In genomic region chr18:59861963-59862819, GRCh38 we compare ENCODE assay signal across 12 cellular contexts. TPM values are rescaled to one million over a fixed set of nuclear protein-coding genes. Genes with fewer than 3 reads are reported as not detected.
A peak's percentile ranks its signal among the peaks of the same experiment; 100 is the strongest.
DNase-seq lines count a peak whose midpoint lies in the region; ATAC-seq and TF ChIP-seq lines count a peak whose summit lies in the region.
"Had no signal": no experiment of that assay in that cellular context is flagged by ENCODE, and none has a peak within 500 bp of the region (broad histone marks: within the 10 kb centered on the region; RNA-seq: fewer than 3 reads in every experiment).

No MANE protein-coding gene starts in this region.

- H3K4me3 ChIP-seq in esophagus (ENCODE audit: low read depth in 1 of 2, low read length in 2 of 2) (no peak overlapping the region), hepatocyte (no peak overlapping the region)
- H3K4me3 ChIP-seq: body of pancreas had no signal

- H3K4me1 Mint-ChIP-seq in immature natural killer cell: no peaks in the 10 kb centered on the region

- no peak for TF ChIP-seq CTCF in hepatocyte (IDR thresholded peaks at IDR 0.05; ENCODE audit: poor library complexity)

- ATAC-seq in GM18519 (IDR thresholded peaks at IDR 0.05; ENCODE audit: low FRiP score, unreplicated experiment): peak; percentile 81
- ATAC-seq in GM21717 (IDR thresholded peaks at IDR 0.05; ENCODE audit: unreplicated experiment): peak; percentile 84
- peak; percentile 87 for ATAC-seq in HG03432 (IDR thresholded peaks at IDR 0.05; ENCODE audit: unreplicated experiment)
- ATAC-seq: activated CD8-positive, alpha-beta T cell treated with anti-CD3 and anti-CD28 coated beads for 36 hours; body of pancreas had no signal

- no peak overlapping the region for H3K4me2 ChIP-seq in hepatocyte

- H3K9me2 ChIP-seq in hepatocyte (replicated peaks; ENCODE audit: insufficient read depth): no peaks in the 10 kb centered on the region

- 41 to 58% methylated on average over 7 of the region's 7 CpGs for WGBS in esophagus, 2 donors
- WGBS in hepatocyte (ENCODE audit: low lambda C conversion rate, missing lambda C conversion rate): 72% methylated on average over 7 of the region's 7 CpGs

- H3K36me3 ChIP-seq in esophagus (ENCODE audit: control insufficient read depth in 2 of 2, insufficient read depth in 2 of 2, low read length in 1 of 2) (no peaks in the 10 kb centered on the region), hepatocyte (replicated peaks; ENCODE audit: insufficient read depth, low read depth) (no peaks in the 10 kb centered on the region)

- H3K27me3 ChIP-seq in esophagus (ENCODE audit: control insufficient read depth in 1 of 2, insufficient read depth in 2 of 2, low read length in 2 of 2) (no peaks in the 10 kb centered on the region), hepatocyte (peaks cover 5% of the 10 kb centered on the region)
- H3K27me3 ChIP-seq: body of pancreas had no signal

- H3K79me2 ChIP-seq in hepatocyte: no peaks in the 10 kb centered on the region

- H2AFZ ChIP-seq in hepatocyte: no peak overlapping the region

- no peak overlapping the region for H3K4me3 Mint-ChIP-seq in immature natural killer cell
- H3K4me3 Mint-ChIP-seq: activated CD8-positive, alpha-beta T cell treated with anti-CD3 and anti-CD28 coated beads for 36 hours; neural crest cell had no signal

- no peak overlapping the region for H3K27ac Mint-ChIP-seq in immature natural killer cell
- H3K27ac Mint-ChIP-seq: activated CD8-positive, alpha-beta T cell treated with anti-CD3 and anti-CD28 coated beads for 36 hours had no signal

- H3K36me3 Mint-ChIP-seq in immature natural killer cell: no peaks in the 10 kb centered on the region

- no peaks in the 10 kb centered on the region for H4K20me1 ChIP-seq in hepatocyte (ENCODE audit: insufficient read depth, poor library complexity, severe bottlenecking)

- peaks cover 0 to 3% (median 0%) of the 10 kb centered on the region in 3 donors for H3K27me3 Mint-ChIP-seq in immature natural killer cell (ENCODE audit: low read depth in 3 of 3)
- H3K27me3 Mint-ChIP-seq: activated CD8-positive, alpha-beta T cell treated with anti-CD3 and anti-CD28 coated beads for 36 hours had no signal

- DNase-seq in immature natural killer cell (no peak), NCI-H146 treated with DMSO at 0.1 percent for 48 hours (lab: John Stamatoyannopoulos, UW; ENCODE audit: unreplicated experiment) (no peak), hepatocyte (ENCODE audit: low spot score) (no peak)
- no peak for DNase-seq in activated CD8-positive, alpha-beta memory T cell treated with anti-CD3 and anti-CD28 coated beads for 24 hours
- DNase-seq: activated CD8-positive, alpha-beta T cell treated with anti-CD3 and anti-CD28 coated beads for 36 hours; body of pancreas; head of caudate nucleus had no signal

- no peaks in the 10 kb centered on the region for H3K9me3 ChIP-seq in esophagus (ENCODE audit: control insufficient read depth in 2 of 2, insufficient read depth in 1 of 2, low read depth in 1 of 2, low read length in 1 of 2)
- no peaks in the 10 kb centered on the region for H3K9me3 ChIP-seq in hepatocyte (ENCODE audit: low read depth)
- H3K9me3 ChIP-seq: body of pancreas had no signal

- H3K9me3 Mint-ChIP-seq in immature natural killer cell: no peaks in the 10 kb centered on the region
- H3K9me3 Mint-ChIP-seq: activated CD8-positive, alpha-beta T cell treated with anti-CD3 and anti-CD28 coated beads for 36 hours; neural crest cell had no signal

- H3K27ac ChIP-seq in esophagus (ENCODE audit: low read depth in 2 of 2, low read length in 1 of 2): peak overlapping the region; percentile 35 to 58
- H3K27ac ChIP-seq in hepatocyte: no peak overlapping the region
- H3K27ac ChIP-seq: body of pancreas had no signal

- peaks cover 0 to 2% of the 10 kb centered on the region in 2 donors for H3K4me1 ChIP-seq in esophagus (ENCODE audit: control insufficient read depth in 2 of 2, insufficient read depth in 2 of 2, low read length in 1 of 2)
- no peaks in the 10 kb centered on the region for H3K4me1 ChIP-seq in hepatocyte (ENCODE audit: insufficient read depth)
- H3K4me1 ChIP-seq: body of pancreas had no signal

RNA-seq across cellular contexts. Expression of gene PMAIP1, which starts 37.6 kb away (rescaled TPM):
- polyA plus RNA-seq in esophagus (10 to 100 TPM in 1 of 2 donors, 1 to 10 TPM in 1; 7.4 to 14.4 TPM), immature natural killer cell (10 to 100 TPM; 34.6 to 77.8 (median 58.9) TPM), hepatocyte (9.0 and 10.2 TPM in 2 replicates)
- total RNA-seq in hepatocyte: 7.7 and 8.5 TPM in 2 replicates
